8 cellular contexts compared by ENCODE assay signal in the genomic region with DNA sequence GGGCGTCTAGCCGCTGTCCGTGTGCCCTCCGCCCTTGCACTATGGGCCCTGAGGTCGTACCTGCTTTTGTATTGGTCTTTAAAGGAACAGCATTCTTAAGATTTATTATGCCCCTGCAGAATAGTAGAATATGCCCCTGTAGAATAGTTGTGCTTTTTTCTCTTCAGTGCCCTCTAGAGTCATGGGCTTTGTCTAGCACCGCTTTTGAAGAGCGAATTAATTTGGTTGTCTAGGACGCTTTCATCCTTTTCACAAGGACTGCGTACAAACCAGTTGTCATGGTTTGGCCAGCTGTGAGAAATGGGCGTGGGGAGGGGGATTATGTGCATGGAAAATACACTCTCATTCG. TPM values are rescaled to one million over a fixed set of nuclear protein-coding genes. Genes with fewer than 3 reads are reported as not detected.
DNase-seq lines count a peak whose midpoint lies in the region; ATAC-seq lines count a peak whose summit lies in the region.

No MANE protein-coding gene starts in this region.

- peak overlapping the region; percentile 11 for H2AFZ ChIP-seq in neuron (ENCODE audit: low read depth, low read length)

- peaks cover 3% of the 10 kb centered on the region; the same call in 1 of the 2 replicates for H3K4me1 ChIP-seq in HUES6 (ENCODE audit: control insufficient read depth, insufficient read depth, low read length)
- peaks cover 26% of the 10 kb centered on the region for H3K4me1 ChIP-seq in neuron (ENCODE audit: insufficient read depth, low read length)

- intact Hi-C loops in activated naive CD4-positive, alpha-beta T cell treated with anti-CD3 and anti-CD28 coated beads for 36 hours (cut with micrococcal nuclease) = loop anchor here (1.0 to 10.0 kb wide), 9 partner anchors 15 to 885 kb away; partner anchors contain the start of genes GNA13, MAP3K3 and TEX2

- H3K27ac Mint-ChIP-seq in activated naive CD4-positive, alpha-beta T cell treated with anti-CD3 and anti-CD28 coated beads for 36 hours = peak overlapping the region; percentile 99

- peaks cover 50% of the 10 kb centered on the region for H3K4me1 Mint-ChIP-seq in activated naive CD4-positive, alpha-beta T cell treated with anti-CD3 and anti-CD28 coated beads for 36 hours (ENCODE audit: low read depth)

- peak; percentile 19 for DNase-seq in COLO668 (lab: John Stamatoyannopoulos, UW; ENCODE audit: unreplicated experiment)
- peak; percentile 83 to 86 for DNase-seq in NOMO-1 (lab: John Stamatoyannopoulos, UW; ENCODE audit: unreplicated experiment in 2 of 2)
- peak; percentile 54 for DNase-seq in activated naive CD4-positive, alpha-beta T cell treated with anti-CD3 and anti-CD28 coated beads for 36 hours
- peak; percentile 63 for DNase-seq in foreskin melanocyte

- H3K4me3 Mint-ChIP-seq in activated naive CD4-positive, alpha-beta T cell treated with anti-CD3 and anti-CD28 coated beads for 36 hours = peak overlapping the region; percentile 92

- CTCF ChIA-PET in activated naive CD4-positive, alpha-beta T cell treated with anti-CD3 and anti-CD28 coated beads for 36 hours (lab: Charles Lee) = interaction anchor here (0.6 to 3.3 kb wide), 7 partner anchors 16 to 142 kb away, joined by 3 to 22 read pairs (median 3); no protein-coding TSS in a partner anchor

- H3K36me3 ChIP-seq in HUES6 (ENCODE audit: control insufficient read depth, insufficient read depth, low read length) (peaks cover 65% of the 10 kb centered on the region), neuron (ENCODE audit: insufficient read depth, low read length) (peaks cover 57% of the 10 kb centered on the region)

- H3K27ac ChIP-seq in HUES6 (ENCODE audit: low read depth, low read length) = peak overlapping the region; percentile 92

- peak overlapping the region; percentile 97 for H3K9ac ChIP-seq in HUES6 (ENCODE audit: low read length)

- H3K9me3 ChIP-seq in HUES6 (ENCODE audit: control insufficient read depth, insufficient read depth, low read depth, low read length) (no peaks in the 10 kb centered on the region), neuron (ENCODE audit: low read length) (no peaks in the 10 kb centered on the region)

- ATAC-seq in GM19452 (IDR thresholded peaks at IDR 0.05; ENCODE audit: unreplicated experiment) = peak; percentile 12
- no peak for ATAC-seq in GM21786 (IDR thresholded peaks at IDR 0.05; ENCODE audit: unreplicated experiment)

- no peaks in the 10 kb centered on the region for H3K9me3 Mint-ChIP-seq in activated naive CD4-positive, alpha-beta T cell treated with anti-CD3 and anti-CD28 coated beads for 36 hours

- H3K36me3 Mint-ChIP-seq in activated naive CD4-positive, alpha-beta T cell treated with anti-CD3 and anti-CD28 coated beads for 36 hours (ENCODE audit: low read depth) = peaks cover 53% of the 10 kb centered on the region

- no peaks in the 10 kb centered on the region for H3K27me3 Mint-ChIP-seq in activated naive CD4-positive, alpha-beta T cell treated with anti-CD3 and anti-CD28 coated beads for 36 hours (ENCODE audit: low read depth)

- no peaks in the 10 kb centered on the region for H3K27me3 ChIP-seq in HUES6 (ENCODE audit: control insufficient read depth, insufficient read depth, low read length)
- no peaks in the 10 kb centered on the region for H3K27me3 ChIP-seq in neuron (ENCODE audit: insufficient read depth, low read length)

- peak overlapping the region; percentile 91 for H3K4me3 ChIP-seq in HUES6 (ENCODE audit: low read depth, low read length)
- H3K4me3 ChIP-seq in neuron (ENCODE audit: low read length) = peak overlapping the region; percentile 98

RNA-seq across cellular contexts. Expression of gene CEP95, which starts 0.6 kb away (rescaled TPM):
- 10 to 100 TPM; 38.8 to 43.3 TPM for total RNA-seq in activated naive CD4-positive, alpha-beta T cell treated with anti-CD3 and anti-CD28 coated beads for 36 hours

RNA-seq across cellular contexts. Expression of gene DDX5, which starts 1.3 kb away (rescaled TPM):
- 100 to 1,000 TPM; 480 to 491 TPM for total RNA-seq in activated naive CD4-positive, alpha-beta T cell treated with anti-CD3 and anti-CD28 coated beads for 36 hours

RNA-seq across cellular contexts. Expression of gene POLG2, which starts 10.5 kb away (rescaled TPM):
- 10 to 100 TPM; 23.4 to 26.9 TPM for total RNA-seq in activated naive CD4-positive, alpha-beta T cell treated with anti-CD3 and anti-CD28 coated beads for 36 hours

RNA-seq across cellular contexts. Expression of gene MILR1, which starts 58.5 kb away (rescaled TPM):
- total RNA-seq in activated naive CD4-positive, alpha-beta T cell treated with anti-CD3 and anti-CD28 coated beads for 36 hours = under 1 TPM; 0.31 to 0.42 TPM

Comparison
In these comparisons a context has a peak if more than half of its experiments do, and no peak if none do; other contexts are left out.
1. DNase-seq: peak in every context shown above with its lines; median percentile 84 in NOMO-1; 63 in foreskin melanocyte; 54 in activated naive CD4-positive, alpha-beta T cell treated with anti-CD3 and anti-CD28 coated beads for 36 hours; 19 in COLO668.